In genomic region chr7:217781-218180, GRCh38 we compare ENCODE assay signal across 17 cellular contexts.
"Had no signal": no experiment of that assay in that cellular context is flagged by ENCODE, and none has a peak within 500 bp of the region (broad histone marks: within the 10 kb centered on the region; RNA-seq: fewer than 3 reads in every experiment).

No MANE protein-coding gene starts in this region.

- H3K4me1 ChIP-seq: uterus had no signal

- H3K9me3 ChIP-seq: left lung, lower lobe of right lung, psoas muscle, suprapubic skin, thyroid gland, upper lobe of left lung, uterus had no signal

- ATAC-seq: left lung, psoas muscle had no signal

- H3K27me3 ChIP-seq: left lung, suprapubic skin, thyroid gland, upper lobe of left lung, uterus had no signal

- H3K36me3 ChIP-seq: thyroid gland, uterus had no signal

- H3K4me3 ChIP-seq: left lung, lower lobe of right lung, psoas muscle, suprapubic skin, thyroid gland, upper lobe of left lung, uterus had no signal

- H3K9me3 Mint-ChIP-seq: dendritic cell treated with granulocyte-macrophage colony-stimulating factor and Interleukin-4, amounts not matched to agents 40 ng/mL and 50 ng/mL, for 4 days; nephron had no signal

- DNase-seq: central memory CD4-positive, alpha-beta T cell; erythroblast; foreskin melanocyte; left lung; lower lobe of right lung; mesenchymal stem cell; midbrain; psoas muscle; small intestine; stimulated activated CD4-positive, alpha-beta T cell treated with anti-CD3 and anti-CD28 coated beads, Interleukin-12 subunit alpha, Interleukin-12 subunit beta, amount 100 ng/mL, for 4 hours; stimulated activated naive CD4-positive, alpha-beta T cell treated with Interleukin-2 at 50 U/mL for 16 hours; thyroid gland; uterus had no signal

- H3K27me3 Mint-ChIP-seq: dendritic cell treated with granulocyte-macrophage colony-stimulating factor and Interleukin-4, amounts not matched to agents 40 ng/mL and 50 ng/mL, for 4 days had no signal

- H3K27ac ChIP-seq: left lung, lower lobe of right lung, suprapubic skin, thyroid gland, upper lobe of left lung, uterus had no signal

- H3K27ac Mint-ChIP-seq: dendritic cell treated with granulocyte-macrophage colony-stimulating factor and Interleukin-4, amounts not matched to agents 40 ng/mL and 50 ng/mL, for 4 days had no signal

- H3K4me3 Mint-ChIP-seq: dendritic cell treated with granulocyte-macrophage colony-stimulating factor and Interleukin-4, amounts not matched to agents 40 ng/mL and 50 ng/mL, for 4 days; nephron had no signal
